ENCODE assay signal across 8 cellular contexts in genomic region chr1:150363426-150364230, GRCh38. TPM values are rescaled to one million over a fixed set of nuclear protein-coding genes. Genes with fewer than 3 reads are reported as not detected.
A peak's percentile ranks its signal among the peaks of the same experiment; 100 is the strongest.
DNase-seq lines count a peak whose midpoint lies in the region; ATAC-seq and TF ChIP-seq lines count a peak whose summit lies in the region.

RPRD2 (plus strand) TSS chr1:150364147; CDS start chr1:150364715, 568 bp downstream.

- peak within 1 kb of the TSS; percentile 55 to 80 for H3K4me3 ChIP-seq in ascending aorta
- peak within 1 kb of the TSS; percentile 99 for H3K4me3 ChIP-seq in right cardiac atrium (ENCODE audit: low read length)
- peak within 1 kb of the TSS; percentile 60 to 92 for H3K4me3 ChIP-seq in uterus

- intact Hi-C loops in ascending aorta (cut with DNase I) = loop anchor here (1.0 to 10.0 kb wide), 4 partner anchors 70 to 709 kb away; partner anchors contain the start of genes ARNT, GABPB2 and MRPS21
- intact Hi-C loops in right cardiac atrium (cut with DNase I) = no loop called here
- intact Hi-C loops in uterus (cut with DNase I; ENCODE audit: low total_unique reads) = no loop called here

- H3K4me1 Mint-ChIP-seq in T-helper 2 cell treated with Interferon-gamma antibody and Interleukin-4, amounts not matched to agents 5 μg/mL and 100 μg/mL, for 36 hours (ENCODE audit: low read depth) = peaks cover 28% of the 10 kb centered on the region

- peak within 1 kb of the TSS; percentile 99 for H3K27ac Mint-ChIP-seq in T-helper 2 cell treated with Interferon-gamma antibody and Interleukin-4, amounts not matched to agents 5 μg/mL and 100 μg/mL, for 36 hours

- peaks cover 23% of the 10 kb centered on the region for H3K36me3 Mint-ChIP-seq in T-helper 2 cell treated with Interferon-gamma antibody and Interleukin-4, amounts not matched to agents 5 μg/mL and 100 μg/mL, for 36 hours (ENCODE audit: low read depth)

- no peaks in the 10 kb centered on the region for H3K9me3 ChIP-seq in ascending aorta
- no peaks in the 10 kb centered on the region for H3K9me3 ChIP-seq in right cardiac atrium (ENCODE audit: control insufficient read depth, low read length)
- H3K9me3 ChIP-seq in uterus = no peaks in the 10 kb centered on the region

- TF ChIP-seq CTCF in ascending aorta (IDR thresholded peaks at IDR 0.05) (no peak), uterus (IDR thresholded peaks at IDR 0.05) (peak in 1 of 4 experiments; percentile 38)

- H3K4me3 Mint-ChIP-seq in T-helper 2 cell treated with Interferon-gamma antibody and Interleukin-4, amounts not matched to agents 5 μg/mL and 100 μg/mL, for 36 hours = peak within 1 kb of the TSS; percentile 96

- peak; percentile 79 for ATAC-seq in GM18502 (IDR thresholded peaks at IDR 0.05; ENCODE audit: poor library complexity, unreplicated experiment)
- peak; percentile 84 for ATAC-seq in HG02970 (IDR thresholded peaks at IDR 0.05; ENCODE audit: low FRiP score, unreplicated experiment)
- peak; percentile 99 for ATAC-seq in right cardiac atrium

- H3K27me3 ChIP-seq in ascending aorta (no peaks in the 10 kb centered on the region), right cardiac atrium (ENCODE audit: control insufficient read depth, insufficient read depth) (no peaks in the 10 kb centered on the region), uterus (no peaks in the 10 kb centered on the region)

- H3K27ac ChIP-seq in ascending aorta (peak within 1 kb of the TSS; percentile 93 to 94), right cardiac atrium (ENCODE audit: low read length) (peak within 1 kb of the TSS; percentile 96), uterus (peak within 1 kb of the TSS; percentile 96 to 99)

- H3K36me3 ChIP-seq in ascending aorta (no peaks in the 10 kb centered on the region), uterus (no peaks in the 10 kb centered on the region)

- DNase-seq in NCI-H1930 (lab: John Stamatoyannopoulos, UW) = peak; percentile 99
- peak; percentile 99 for DNase-seq in T-helper 2 cell treated with Interferon-gamma antibody and Interleukin-4, amounts not matched to agents 5 μg/mL and 100 μg/mL, for 36 hours (ENCODE audit: low spot score)
- peak; percentile 99 to 100 for DNase-seq in ascending aorta (ENCODE audit: low spot score in 2 of 2)
- peak; percentile 100 for DNase-seq in right cardiac atrium
- peak; percentile 98 for DNase-seq in pulmonary artery endothelial cell (ENCODE audit: low read depth, low spot score)
- peak; percentile 99 to 100 for DNase-seq in uterus

- peaks cover 2% of the 10 kb centered on the region for H3K27me3 Mint-ChIP-seq in T-helper 2 cell treated with Interferon-gamma antibody and Interleukin-4, amounts not matched to agents 5 μg/mL and 100 μg/mL, for 36 hours (ENCODE audit: low read depth)

- WGBS in right cardiac atrium = under 1% methylated on average over 36 of the region's 36 CpGs

- peak; percentile 72 to 88 for TF ChIP-seq POLR2A in uterus (IDR thresholded peaks at IDR 0.05)

- H3K4me1 ChIP-seq in ascending aorta = peaks cover 0 to 2% of the 10 kb centered on the region in 2 donors
- no peaks in the 10 kb centered on the region for H3K4me1 ChIP-seq in right cardiac atrium (ENCODE audit: control insufficient read depth, insufficient read depth, low read length)
- no peaks in the 10 kb centered on the region for H3K4me1 ChIP-seq in uterus

- no peaks in the 10 kb centered on the region for H3K9me3 Mint-ChIP-seq in T-helper 2 cell treated with Interferon-gamma antibody and Interleukin-4, amounts not matched to agents 5 μg/mL and 100 μg/mL, for 36 hours

RNA-seq across cellular contexts. Expression of gene RPRD2, which starts in this region (rescaled TPM):
- total RNA-seq in ascending aorta (13.7 TPM), right cardiac atrium (10 to 100 TPM; 24.5 to 32.4 (median 26.7) TPM), pulmonary artery endothelial cell (6.5 and 7.8 TPM in 2 replicates), uterus (10 to 100 TPM; 17.1 to 77.1 (median 37.9) TPM)
- polyA plus RNA-seq in right cardiac atrium = 10.0 TPM

Comparison
In these comparisons a context has a peak if more than half of its experiments do, and no peak if none do; other contexts are left out.
1. Peak in every context shown above with its lines: DNase-seq, ATAC-seq, H3K4me3 ChIP-seq and H3K27ac ChIP-seq.